In genomic region chr2:226087505-226088365, GRCh38 we compare ENCODE assay signal across 22 cellular contexts.
"Had no signal": no experiment of that assay in that cellular context is flagged by ENCODE, and none has a peak within 500 bp of the region (broad histone marks: within the 10 kb centered on the region; RNA-seq: fewer than 3 reads in every experiment).

No MANE protein-coding gene starts in this region.

- H3K27me3 ChIP-seq: esophagus squamous epithelium, gastroesophageal sphincter, pancreas, stomach, thyroid gland, upper lobe of left lung, vagina had no signal

- H3K9me3 ChIP-seq: esophagus squamous epithelium, gastroesophageal sphincter, lower lobe of right lung, pancreas, prostate gland, stomach, thyroid gland, upper lobe of left lung, vagina had no signal

- DNase-seq: activated CD4-positive, alpha-beta T cell treated with anti-CD3 and anti-CD28 coated beads for 1 hour; activated CD4-positive, alpha-beta T cell treated with anti-CD3 and anti-CD28 coated beads, Interleukin-2, amount 50 U/mL, for 1 hour; activated CD8-positive, alpha-beta T cell treated with anti-CD3 and anti-CD28 coated beads for 36 hours; activated naive CD8-positive, alpha-beta T cell treated with anti-CD3 and anti-CD28 coated beads, Interleukin-2, amount 50 U/mL, for 24 hours; activated T-cell treated with anti-CD3 and anti-CD28 coated beads, Interleukin-2, amount 50 U/mL, for 4 hours; amygdala; esophagus squamous epithelium; hippocampal formation; lower lobe of right lung; mesendoderm; nucleus accumbens; stimulated activated CD4-positive, alpha-beta T cell treated with anti-CD3 and anti-CD28 coated beads, Interleukin-2, amount 100 ng/mL, for 48 hours; stomach; T-helper 1 cell; WERI-Rb-1 had no signal

- ATAC-seq: activated CD8-positive, alpha-beta T cell treated with anti-CD3 and anti-CD28 coated beads for 36 hours; activated naive CD8-positive, alpha-beta T cell treated with anti-CD3 and anti-CD28 coated beads, Interleukin-2, amount 50 U/mL, for 24 hours; activated T-cell treated with anti-CD3 and anti-CD28 coated beads, Interleukin-2, amount 50 U/mL, for 4 hours; activated T-helper 17 cell treated with anti-CD3 and anti-CD28 coated beads, Interleukin-2, amount 50 U/mL, for 72 hours; gastroesophageal sphincter; pancreas had no signal

- H3K27ac ChIP-seq: esophagus squamous epithelium, gastroesophageal sphincter, lower lobe of right lung, pancreas, prostate gland, stomach, thyroid gland, upper lobe of left lung, vagina, WERI-Rb-1 had no signal

- H3K4me1 ChIP-seq: gastroesophageal sphincter, lower lobe of right lung, pancreas, prostate gland, stomach, thyroid gland, upper lobe of left lung, vagina had no signal

- H3K4me3 ChIP-seq: esophagus squamous epithelium, gastroesophageal sphincter, lower lobe of right lung, pancreas, prostate gland, stomach, thyroid gland, upper lobe of left lung, vagina had no signal

- H3K36me3 ChIP-seq: esophagus squamous epithelium, gastroesophageal sphincter, lower lobe of right lung, pancreas, prostate gland, stomach, thyroid gland, upper lobe of left lung, vagina, WERI-Rb-1 had no signal
